1 cellular context compared by ENCODE assay signal in genomic region chr9:14323083-14323968, GRCh38.
TF ChIP-seq lines count a peak whose summit lies in the region.

No MANE protein-coding gene starts in this region.

TF ChIP-seq in K562, 482 proteins besides CTCF, POLR2A, EP300 and RAD21 (continued from another document):
- TF ChIP-seq, protein P1, sequence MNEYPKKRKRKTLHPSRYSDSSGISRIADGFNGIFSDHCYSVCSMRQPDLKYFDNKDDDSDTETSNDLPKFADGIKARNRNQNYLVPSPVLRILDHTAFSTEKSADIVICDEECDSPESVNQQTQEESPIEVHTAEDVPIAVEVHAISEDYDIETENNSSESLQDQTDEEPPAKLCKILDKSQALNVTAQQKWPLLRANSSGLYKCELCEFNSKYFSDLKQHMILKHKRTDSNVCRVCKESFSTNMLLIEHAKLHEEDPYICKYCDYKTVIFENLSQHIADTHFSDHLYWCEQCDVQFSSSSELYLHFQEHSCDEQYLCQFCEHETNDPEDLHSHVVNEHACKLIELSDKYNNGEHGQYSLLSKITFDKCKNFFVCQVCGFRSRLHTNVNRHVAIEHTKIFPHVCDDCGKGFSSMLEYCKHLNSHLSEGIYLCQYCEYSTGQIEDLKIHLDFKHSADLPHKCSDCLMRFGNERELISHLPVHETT (CRISPR knock-in tag; conservative IDR thresholded peaks at IDR 0.05 in 1 of 2, IDR thresholded peaks at IDR 0.05 in 1 of 2) = 0 out of 4 replicates have a peak, but pooled peaks of 1 of the 2 experiments have one; percentile 2
- TF ChIP-seq CEBPB (tag; IDR thresholded peaks at IDR 0.05) = 0 out of 2 replicates have a peak, but pooled peaks have one; percentile 28
